10 cellular contexts compared by ENCODE assay signal in genomic region chr9:80489329-80489728, GRCh38.
"Had no signal": no experiment of that assay in that cellular context is flagged by ENCODE, and none has a peak within 500 bp of the region (broad histone marks: within the 10 kb centered on the region; RNA-seq: fewer than 3 reads in every experiment).

No MANE protein-coding gene starts in this region.

- H3K4me1 ChIP-seq: HAP-1 had no signal

- H3K36me3 ChIP-seq: HAP-1 had no signal

- DNase-seq: GM23248, GOT3, H7, H9, HCEC 1CT, HFFc6 had no signal

- ATAC-seq: GM23338, HCT116 had no signal

- H3K27ac ChIP-seq: GM23248 had no signal

- H2AFZ ChIP-seq: GM23248, GM23338 had no signal

- H3K9me3 ChIP-seq: HAP-1 had no signal

- FAIRE-seq: H1 had no signal

- H3K4me3 ChIP-seq: GM23248, GM23338, HAP-1 had no signal

- H3K9ac ChIP-seq: GM23248 had no signal

- H3K4me2 ChIP-seq: GM23338 had no signal
